In the genomic region with DNA sequence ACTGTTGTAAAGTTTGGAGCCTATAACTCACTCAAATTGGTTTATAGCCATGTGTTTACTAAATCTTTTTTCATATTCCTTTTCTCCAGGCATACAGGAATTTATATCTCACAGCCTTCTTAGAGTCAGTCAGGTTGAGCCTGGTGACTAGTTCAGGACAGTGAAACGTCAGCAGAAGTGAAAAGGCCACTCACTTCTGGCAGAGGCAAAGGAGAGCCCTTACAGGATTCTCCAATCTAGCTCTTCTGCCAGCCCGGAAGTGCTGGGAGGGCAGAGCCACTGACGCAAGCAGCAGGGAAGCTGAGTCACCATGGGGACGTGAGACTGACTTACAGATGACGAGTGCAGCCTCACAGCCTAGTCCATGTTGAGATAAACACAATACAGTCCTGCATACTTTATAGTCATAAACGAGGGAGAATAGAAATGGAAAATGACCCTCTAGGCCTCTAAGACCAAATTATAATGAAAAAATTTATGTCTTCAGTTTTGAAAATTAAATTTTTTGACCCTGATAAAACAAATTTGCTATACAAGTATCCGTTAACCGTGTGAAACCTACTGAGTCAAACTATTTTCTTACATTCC, we compare ENCODE assay signal across 8 cellular contexts. TPM values are rescaled to one million over a fixed set of nuclear protein-coding genes. Genes with fewer than 3 reads are reported as not detected.
A peak's percentile ranks its signal among the peaks of the same experiment; 100 is the strongest.
DNase-seq lines count a peak whose midpoint lies in the region; ATAC-seq and TF ChIP-seq lines count a peak whose summit lies in the region.

No MANE protein-coding gene starts in this region.

- peak overlapping the region; percentile 61 for H3K4me3 Mint-ChIP-seq in CD8-positive, alpha-beta T cell
- peak overlapping the region; percentile 69 to 98 for H3K4me3 Mint-ChIP-seq in activated T-cell treated with anti-CD3 and anti-CD28 coated beads, Interleukin-2, amount 50 U/mL, for 72 hours
- H3K4me3 Mint-ChIP-seq in naive B cell: peak overlapping the region; percentile 35 to 98 (median 60)

- BruUV-seq in Panc1 (replicated peaks; lab: Mats Ljungman, UMichigan): no TSS peak

- no peak overlapping the region for H3K4me3 ChIP-seq in CD8-positive, alpha-beta T cell (ENCODE audit: low read depth, low read length)
- peak overlapping the region; percentile 91 for H3K4me3 ChIP-seq in Jurkat, Clone E6-1 (ENCODE audit: low read length)
- H3K4me3 ChIP-seq in Panc1 (ENCODE audit: low read depth in 2 of 2, low read length in 2 of 2): peak overlapping the region; percentile 0 to 14; a peak in 1 of 4 replicates
- H3K4me3 ChIP-seq in esophagus squamous epithelium: peak overlapping the region in 2 of 4 donors; percentile 89 to 90

- peak overlapping the region; percentile 91 for H3K27ac Mint-ChIP-seq in CD8-positive, alpha-beta T cell
- H3K27ac Mint-ChIP-seq in activated T-cell treated with anti-CD3 and anti-CD28 coated beads, Interleukin-2, amount 50 U/mL, for 72 hours: peak overlapping the region; percentile 93
- H3K27ac Mint-ChIP-seq in naive B cell: peak overlapping the region in 5 of 6 donors; percentile 22 to 86 (median 47)

- in situ Hi-C loops in Panc1 (cut with HindIII; ENCODE audit: low pct_unique_long_range_greater_than_20kb, low sequenced_read_pairs): no loop called here

- no peak for TF ChIP-seq CTCF in CD8-positive, alpha-beta T cell (IDR thresholded peaks at IDR 0.05)
- no peak for TF ChIP-seq CTCF in Panc1 (IDR thresholded peaks at IDR 0.05)
- no peak for TF ChIP-seq CTCF in esophagus squamous epithelium (IDR thresholded peaks at IDR 0.05)

- WGBS in esophagus squamous epithelium, 2 donors: 15% methylated on average over 8 of the region's 8 CpGs

- H3K4me1 ChIP-seq in CD8-positive, alpha-beta T cell (ENCODE audit: insufficient read depth, low read length): peaks cover 31% of the 10 kb centered on the region
- peaks cover 26% of the 10 kb centered on the region for H3K4me1 ChIP-seq in Panc1 (ENCODE audit: control insufficient read depth, insufficient read depth, low read length)
- peaks cover 15 to 48% (median 28%) of the 10 kb centered on the region in 3 donors for H3K4me1 ChIP-seq in esophagus squamous epithelium

- intact Hi-C loops in CD8-positive, alpha-beta T cell (cut with DNase I, micrococcal nuclease): loop anchor here (5.0 to 10.0 kb wide), 5 partner anchors 106 to 1649 kb away; partner anchors contain the start of genes BLTP3A (in 1 of the 2), CMTR1 (in 1 of the 2) and STK38 (in 1 of the 2)
- intact Hi-C loops in Panc1 (cut with micrococcal nuclease; ENCODE audit: unreplicated experiment) (no loop called here), esophagus squamous epithelium (cut with DNase I) (loop anchor here (10.0 kb wide), 1 partner anchor 163 kb away; no protein-coding TSS in a partner anchor)

- no peaks in the 10 kb centered on the region for H3K9me3 ChIP-seq in CD8-positive, alpha-beta T cell (ENCODE audit: low read length)
- no peaks in the 10 kb centered on the region for H3K9me3 ChIP-seq in Panc1 (ENCODE audit: control insufficient read depth, insufficient read depth, low read depth, low read length)
- H3K9me3 ChIP-seq in esophagus squamous epithelium: no peaks in the 10 kb centered on the region

- CTCF ChIA-PET in CD8-positive, alpha-beta T cell (lab: Charles Lee): interaction anchor here (1.6 kb wide), 1 partner anchor 11 kb away, joined by 3 read pairs; no protein-coding TSS in a partner anchor
- CTCF ChIA-PET in Panc1 (lab: Charles Lee): no interaction called here

- H3K27me3 Mint-ChIP-seq in CD8-positive, alpha-beta T cell (ENCODE audit: low read depth): no peaks in the 10 kb centered on the region
- no peaks in the 10 kb centered on the region for H3K27me3 Mint-ChIP-seq in activated T-cell treated with anti-CD3 and anti-CD28 coated beads, Interleukin-2, amount 50 U/mL, for 72 hours (ENCODE audit: low read depth)
- no peaks in the 10 kb centered on the region for H3K27me3 Mint-ChIP-seq in naive B cell

- POLR2A ChIA-PET in CD8-positive, alpha-beta T cell (lab: Charles Lee): interaction anchor here (1.2 to 1.8 kb wide), 2 partner anchors 18 to 107 kb away, joined by 3 to 10 read pairs; no protein-coding TSS in a partner anchor
- POLR2A ChIA-PET in Panc1 (lab: Charles Lee): interaction anchor here (0.6 to 0.8 kb wide), 2 partner anchors 46 to 60 kb away, joined by 3 to 6 read pairs; no protein-coding TSS in a partner anchor

- DNase-seq in CD8-positive, alpha-beta T cell: peak; percentile 56 to 89 (median 75)
- DNase-seq in Jurkat, Clone E6-1 (ENCODE audit: low read depth, low spot score): peak; percentile 89
- DNase-seq in Panc1 (ENCODE audit: low read depth, low spot score): peak; percentile 97
- DNase-seq in activated T-cell treated with anti-CD3 and anti-CD28 coated beads, Interleukin-2, amount 50 U/mL, for 72 hours: peak; percentile 87
- DNase-seq in esophagus squamous epithelium (lab: John Stamatoyannopoulos, UW): peak; percentile 37
- peak; percentile 31 for DNase-seq in naive B cell
- peak; percentile 67 to 90 for DNase-seq in stimulated activated CD8-positive, alpha-beta memory T cell treated with anti-CD3 and anti-CD28 coated beads, Interleukin-7, amount 100 ng/mL, for 48 hours (ENCODE audit: extremely low read depth in 1 of 2, low read depth in 1 of 2)

- no peaks in the 10 kb centered on the region for H3K9me3 Mint-ChIP-seq in CD8-positive, alpha-beta T cell
- no peaks in the 10 kb centered on the region for H3K9me3 Mint-ChIP-seq in activated T-cell treated with anti-CD3 and anti-CD28 coated beads, Interleukin-2, amount 50 U/mL, for 72 hours
- no peaks in the 10 kb centered on the region for H3K9me3 Mint-ChIP-seq in naive B cell

- peak in 1 of 4 donors; percentile 70 for TF ChIP-seq POLR2A in esophagus squamous epithelium (IDR thresholded peaks at IDR 0.05)

- ATAC-seq in CD8-positive, alpha-beta T cell: peak; percentile 73
- ATAC-seq in GM21390 (IDR thresholded peaks at IDR 0.05; ENCODE audit: unreplicated experiment) (peak; percentile 66), Panc1 (peak; percentile 92), naive B cell (ENCODE audit: low read depth in 2 of 2) (peak; percentile 13 to 20)
- peak; percentile 82 to 88 for ATAC-seq in activated T-cell treated with anti-CD3 and anti-CD28 coated beads, Interleukin-2, amount 50 U/mL, for 72 hours (replicated peaks in 1 of 2)

- peaks cover 39% of the 10 kb centered on the region for H3K4me1 Mint-ChIP-seq in CD8-positive, alpha-beta T cell (ENCODE audit: low read depth)
- H3K4me1 Mint-ChIP-seq in activated T-cell treated with anti-CD3 and anti-CD28 coated beads, Interleukin-2, amount 50 U/mL, for 72 hours (ENCODE audit: low read depth): peaks cover 40% of the 10 kb centered on the region
- peaks cover 22 to 46% (median 31%) of the 10 kb centered on the region in 3 donors for H3K4me1 Mint-ChIP-seq in naive B cell

- H3K27ac ChIP-seq in CD8-positive, alpha-beta T cell (ENCODE audit: low read depth, low read length): peak overlapping the region; percentile 34
- peak overlapping the region; percentile 95 for H3K27ac ChIP-seq in Panc1 (ENCODE audit: low read length)
- H3K27ac ChIP-seq in esophagus squamous epithelium: peak overlapping the region; percentile 97 to 99 (median 98)

- peaks cover 12% of the 10 kb centered on the region for H3K36me3 Mint-ChIP-seq in CD8-positive, alpha-beta T cell
- H3K36me3 Mint-ChIP-seq in activated T-cell treated with anti-CD3 and anti-CD28 coated beads, Interleukin-2, amount 50 U/mL, for 72 hours (ENCODE audit: insufficient read depth in 2 of 2): peaks cover 5 to 6% of the 10 kb centered on the region in 2 donors
- no peaks in the 10 kb centered on the region for H3K36me3 Mint-ChIP-seq in naive B cell

- H3K36me3 ChIP-seq in CD8-positive, alpha-beta T cell (ENCODE audit: insufficient read depth, low read length): no peaks in the 10 kb centered on the region
- H3K36me3 ChIP-seq in Panc1 (ENCODE audit: control insufficient read depth, insufficient read depth, low read length) (no peaks in the 10 kb centered on the region; the same call in 1 of the 2 replicates), esophagus squamous epithelium (no peaks in the 10 kb centered on the region)

- H3K27me3 ChIP-seq in CD8-positive, alpha-beta T cell (ENCODE audit: insufficient read depth, low read length): no peaks in the 10 kb centered on the region
- H3K27me3 ChIP-seq in Panc1 (ENCODE audit: control insufficient read depth, insufficient read depth, low read length) (no peaks in the 10 kb centered on the region), esophagus squamous epithelium (no peaks in the 10 kb centered on the region)

RNA-seq across cellular contexts. Expression of gene PXT1, which starts 1.3 kb away (rescaled TPM):
- under 1 TPM; 0.56 to 0.95 TPM for total RNA-seq in CD8-positive, alpha-beta T cell
- polyA plus RNA-seq in Jurkat, Clone E6-1 (2012; ENCODE audit: insufficient read depth, insufficient read length): not detected
- total RNA-seq in Panc1 (2021; ENCODE audit: unreplicated experiment) (not detected), esophagus squamous epithelium (not detected)
- not detected for polyA plus RNA-seq in Panc1 (2012; ENCODE audit: insufficient read length)
- total RNA-seq in activated T-cell treated with anti-CD3 and anti-CD28 coated beads, Interleukin-2, amount 50 U/mL, for 72 hours: under 1 TPM; 0.25 to 0.48 TPM
- not detected for polyA plus RNA-seq in naive B cell (ENCODE audit: low read depth in 6 of 6)

RNA-seq across cellular contexts. Expression of gene KCTD20, which starts 1.4 kb away (rescaled TPM):
- 10 to 100 TPM; 42.5 to 49.1 TPM for total RNA-seq in CD8-positive, alpha-beta T cell
- polyA plus RNA-seq in Jurkat, Clone E6-1 (2012; ENCODE audit: insufficient read depth, insufficient read length): 44.7 TPM
- total RNA-seq in Panc1 (2021; ENCODE audit: unreplicated experiment): 41.6 TPM
- 25.7 TPM for polyA plus RNA-seq in Panc1 (2012; ENCODE audit: insufficient read length)
- total RNA-seq in activated T-cell treated with anti-CD3 and anti-CD28 coated beads, Interleukin-2, amount 50 U/mL, for 72 hours: 10 to 100 TPM; 48.5 to 58.9 TPM
- 10 to 100 TPM; 35.9 to 47.5 (median 41.0) TPM for total RNA-seq in esophagus squamous epithelium
- polyA plus RNA-seq in naive B cell (ENCODE audit: low read depth in 6 of 6): 10 to 100 TPM; 44.3 to 57.7 (median 52.0) TPM

RNA-seq across cellular contexts. Expression of gene ETV7, which starts 53.9 kb away (rescaled TPM):
- total RNA-seq in CD8-positive, alpha-beta T cell: under 1 TPM in 1 of 2 experiments, not detected in 1; 0.30 TPM
- not detected for polyA plus RNA-seq in Jurkat, Clone E6-1 (2012; ENCODE audit: insufficient read depth, insufficient read length)
- total RNA-seq in Panc1 (2021; ENCODE audit: unreplicated experiment) (2.0 TPM), esophagus squamous epithelium (1 to 10 TPM; 1.3 to 7.3 (median 2.3) TPM)
- 1.5 TPM for polyA plus RNA-seq in Panc1 (2012; ENCODE audit: insufficient read length)
- total RNA-seq in activated T-cell treated with anti-CD3 and anti-CD28 coated beads, Interleukin-2, amount 50 U/mL, for 72 hours: 1 to 10 TPM; 1.4 to 7.4 TPM
- polyA plus RNA-seq in naive B cell (ENCODE audit: low read depth in 6 of 6): not detected

Comparison
In these comparisons a context has a peak if more than half of its experiments do, and no peak if none do; other contexts are left out.
1. ATAC-seq: peak in every context shown above with its lines; median percentile 92 in Panc1; 85 in activated T-cell treated with anti-CD3 and anti-CD28 coated beads, Interleukin-2, amount 50 U/mL, for 72 hours; 73 in CD8-positive, alpha-beta T cell; 66 in GM21390; 16 in naive B cell.
2. DNase-seq: peak in every context shown above with its lines; median percentile 97 in Panc1; 89 in Jurkat, Clone E6-1; 87 in activated T-cell treated with anti-CD3 and anti-CD28 coated beads, Interleukin-2, amount 50 U/mL, for 72 hours; 78 in stimulated activated CD8-positive, alpha-beta memory T cell treated with anti-CD3 and anti-CD28 coated beads, Interleukin-7, amount 100 ng/mL, for 48 hours; 75 in CD8-positive, alpha-beta T cell; 37 in esophagus squamous epithelium; 31 in naive B cell.
3. H3K27ac ChIP-seq: peak in every context shown above with its lines; median percentile 98 in esophagus squamous epithelium; 95 in Panc1; 34 in CD8-positive, alpha-beta T cell.